In genomic region chr5:55820488-55820887, GRCh38 we compare ENCODE assay signal across 16 cellular contexts. TPM values are rescaled to one million over a fixed set of nuclear protein-coding genes. Genes with fewer than 3 reads are reported as not detected.
DNase-seq lines count a peak whose midpoint lies in the region; ATAC-seq and TF ChIP-seq lines count a peak whose summit lies in the region.
"Had no signal": no experiment of that assay in that cellular context is flagged by ENCODE, and none has a peak within 500 bp of the region (broad histone marks: within the 10 kb centered on the region; RNA-seq: fewer than 3 reads in every experiment).

No MANE protein-coding gene starts in this region.

- no peaks in the 10 kb centered on the region for H3K9me2 ChIP-seq in SK-N-SH

- CTCF ChIA-PET in SK-N-SH (lab: Yijun Ruan, JAX): interaction anchor here (1.0 kb wide), 1 partner anchor 30 kb away, joined by 3 read pairs; no protein-coding TSS in a partner anchor

- peaks cover 10% of the 10 kb centered on the region; the same call in 1 of the 2 replicates for H3K27me3 ChIP-seq in SK-N-SH (ENCODE audit: insufficient read depth)
- H3K27me3 ChIP-seq in colonic mucosa: no peaks in the 10 kb centered on the region
- H3K27me3 ChIP-seq: BLaER1 had no signal

- H3K4me1 Mint-ChIP-seq in type B pancreatic cell (ENCODE audit: unreplicated experiment): no peaks in the 10 kb centered on the region

- H3K4me2 ChIP-seq in SK-N-SH: no peak overlapping the region
- H3K4me2 ChIP-seq: BLaER1 had no signal

- H3K9ac ChIP-seq in SK-N-SH: no peak overlapping the region
- no peak overlapping the region for H3K9ac ChIP-seq in colonic mucosa (ENCODE audit: low read depth in 2 of 2, low read length in 2 of 2)
- H3K9ac ChIP-seq: BLaER1 had no signal

- no peak overlapping the region for H2AFZ ChIP-seq in SK-N-SH (ENCODE audit: low read depth)

- no peaks in the 10 kb centered on the region for H3K36me3 Mint-ChIP-seq in type B pancreatic cell
- H3K36me3 Mint-ChIP-seq: CD8-positive, alpha-beta memory T cell had no signal

- TF ChIP-seq RAD21 in SK-N-SH (IDR thresholded peaks at IDR 0.05; ENCODE audit: low read length): no peak

- DNase-seq in AG10803 (ENCODE audit: low read depth): peak; percentile 6
- DNase-seq in SK-N-SH: no peak
- peak; percentile 57 for DNase-seq in myocyte (ENCODE audit: low read depth)
- no peak for DNase-seq in type B pancreatic cell (ENCODE audit: extremely low spot score, unreplicated experiment)
- DNase-seq in colonic mucosa: no peak
- DNase-seq in Right ventricle myocardium inferior (ENCODE audit: missing footprints): no peak
- DNase-seq in dedifferentiated amniotic fluid mesenchymal stem cell (ENCODE audit: extremely low spot score): no peak
- DNase-seq: AML-193; Caco-2; CD8-positive, alpha-beta memory T cell; DMS53; GF-D8 had no signal

- no peak overlapping the region for H3K27ac Mint-ChIP-seq in type B pancreatic cell
- H3K27ac Mint-ChIP-seq: CD8-positive, alpha-beta memory T cell had no signal

- TF ChIP-seq CTCF in AG10803 (conservative IDR thresholded peaks at IDR 0.05; ENCODE audit: low read length): no peak
- no peak for TF ChIP-seq CTCF in SK-N-SH (IDR thresholded peaks at IDR 0.05)
- TF ChIP-seq CTCF in type B pancreatic cell (conservative IDR thresholded peaks at IDR 0.05): no peak
- no peak for TF ChIP-seq CTCF in colonic mucosa (IDR thresholded peaks at IDR 0.05)

- H3K27ac ChIP-seq in SK-N-SH (ENCODE audit: low read depth in 2 of 2, low read length in 1 of 2) (no peak overlapping the region), colonic mucosa (no peak overlapping the region)
- H3K27ac ChIP-seq: 22Rv1, BLaER1 had no signal

- WGBS in SK-N-SH (ENCODE audit: low lambda C conversion rate): 74% methylated on average over 6 of the region's 6 CpGs

- TF ChIP-seq EP300 in SK-N-SH (IDR thresholded peaks at IDR 0.05; ENCODE audit: borderline replicate concordance in 1 of 2, low read depth in 1 of 2, low read length in 1 of 2): no peak

- H3K4me3 ChIP-seq in AG10803 (ENCODE audit: low read length) (no peak overlapping the region), SK-N-SH (ENCODE audit: low read depth in 2 of 2, low read length in 1 of 2) (no peak overlapping the region), colonic mucosa (no peak overlapping the region)
- H3K4me3 ChIP-seq: BLaER1, HAP-1 had no signal

- H3K9me3 Mint-ChIP-seq in type B pancreatic cell: peaks cover 5% of the 10 kb centered on the region
- H3K9me3 Mint-ChIP-seq: CD8-positive, alpha-beta memory T cell had no signal

- H3K79me2 ChIP-seq in SK-N-SH (ENCODE audit: insufficient read depth): no peaks in the 10 kb centered on the region

- POLR2A ChIA-PET in SK-N-SH (lab: Yijun Ruan, JAX): no interaction called here

- peak overlapping the region; percentile 50 for H3K4me3 Mint-ChIP-seq in type B pancreatic cell

- H3K36me3 ChIP-seq in SK-N-SH (replicated peaks in 1 of 2; ENCODE audit: control insufficient read depth in 1 of 2, insufficient read depth in 2 of 2, low read length in 1 of 2): no peaks in the 10 kb centered on the region
- no peaks in the 10 kb centered on the region for H3K36me3 ChIP-seq in colonic mucosa
- H3K36me3 ChIP-seq: BLaER1, HAP-1 had no signal

- H3K27me3 Mint-ChIP-seq in type B pancreatic cell: peaks cover 27% of the 10 kb centered on the region

- H3K4me1 ChIP-seq in SK-N-SH (ENCODE audit: control insufficient read depth in 1 of 2, insufficient read depth in 2 of 2, low read depth in 1 of 2, low read length in 1 of 2) (peaks cover 0 to 5% of the 10 kb centered on the region in 2 experiments; a peak in 2 of 4 replicates), colonic mucosa (no peaks in the 10 kb centered on the region)
- H3K4me1 ChIP-seq: BLaER1, Caco-2, HAP-1 had no signal

- intact Hi-C loops in colonic mucosa (cut with DNase I): loop anchor here (10.0 kb wide), 1 partner anchor 394 kb away; no protein-coding TSS in a partner anchor
- intact Hi-C loops in Right ventricle myocardium inferior (cut with DNase I): no loop called here

- no peaks in the 10 kb centered on the region for H4K20me1 ChIP-seq in SK-N-SH (ENCODE audit: insufficient read depth)
- H4K20me1 ChIP-seq: BLaER1 had no signal

- H3F3A ChIP-seq in SK-N-SH (replicated peaks; ENCODE audit: insufficient read depth): peaks cover 3% of the 10 kb centered on the region

- H3K9me3 ChIP-seq in SK-N-SH (no peaks in the 10 kb centered on the region), colonic mucosa (no peaks in the 10 kb centered on the region)
- H3K9me3 ChIP-seq: Caco-2, HAP-1 had no signal

- ATAC-seq in Right ventricle myocardium inferior: no peak

TF ChIP-seq in SK-N-SH, 30 proteins besides CTCF, POLR2A, EP300 and RAD21:
- TF ChIP-seq TCF12 (IDR thresholded peaks at IDR 0.05) (peak; percentile 31; the same call in 1 of the 2 replicates), PBX3 (IDR thresholded peaks at IDR 0.05) (peak; percentile 65; the same call in 1 of the 2 replicates), RXRA (IDR thresholded peaks at IDR 0.05; ENCODE audit: borderline replicate concordance, low read depth) (no peak)

RNA-seq across cellular contexts. Expression of gene IL31RA, which starts 30.7 kb away (rescaled TPM):
- polyA plus RNA-seq in SK-N-SH (2012; rRNA removed): 0.20 and 0.24 TPM in 2 replicates
- 0.23 and 0.33 TPM in 2 replicates for polyA plus RNA-seq in SK-N-SH (2012; cell fraction: cytosol; rRNA removed)
- polyA plus RNA-seq in SK-N-SH (2012; cell fraction: nucleus; rRNA removed): 0.18 and 0.20 TPM in 2 replicates
- 0.16 TPM in 1 of 2 replicates, not detected in the other for total RNA-seq in myocyte
- polyA plus RNA-seq in myocyte (2012): 0.14 TPM
- not detected in 2 replicates for total RNA-seq in type B pancreatic cell (ENCODE audit: low replicate concordance)
- total RNA-seq in colonic mucosa: under 1 TPM in 1 of 2 donors, not detected in 1; 0.16 TPM
- not detected for total RNA-seq in Right ventricle myocardium inferior
- total RNA-seq: Caco-2; CD8-positive, alpha-beta memory T cell; H1 had no signal
- polyA plus RNA-seq: CD8-positive, alpha-beta memory T cell; H1 had no signal

Comparison
In these comparisons a context has a peak if more than half of its experiments do, and no peak if none do; other contexts are left out.
1. DNase-seq: peak in AG10803 (single experiment) and myocyte (single experiment); none in SK-N-SH (single experiment), type B pancreatic cell (single experiment), colonic mucosa (single experiment), Right ventricle myocardium inferior (single experiment) and dedifferentiated amniotic fluid mesenchymal stem cell (single experiment).